ENCODE assay signal across 28 cellular contexts in genomic region chr11:95918720-95919119, GRCh38.
"Had no signal": no experiment of that assay in that cellular context is flagged by ENCODE, and none has a peak within 500 bp of the region (broad histone marks: within the 10 kb centered on the region; RNA-seq: fewer than 3 reads in every experiment).

No MANE protein-coding gene starts in this region.

- H3K9me2 ChIP-seq: SK-N-SH had no signal

- H3K27me3 ChIP-seq: brain microvascular endothelial cell, Peyer's patch, SJSA1 had no signal

- FAIRE-seq: TTC549 had no signal

- DNase-seq: activated CD4-positive, alpha-beta memory T cell treated with anti-CD3 and anti-CD28 coated beads, Interleukin-2, amount 10 ng/mL, durations not matched to agents 7 days and 5 days; activated CD4-positive, alpha-beta T cell treated with anti-CD3 and anti-CD28 coated beads for 1 hour; activated CD4-positive, alpha-beta T cell treated with anti-CD3 and anti-CD28 coated beads for 48 hours; activated CD4-positive, CD25-positive, alpha-beta regulatory T cell; activated CD8-positive, alpha-beta memory T cell treated with anti-CD3 and anti-CD28 coated beads for 24 hours; activated CD8-positive, alpha-beta memory T cell treated with anti-CD3 and anti-CD28 coated beads, Interleukin-2, amount 10 ng/mL, durations not matched to agents 7 days and 5 days; activated CD8-positive, alpha-beta memory T cell treated with anti-CD3 and anti-CD28 coated beads, Interleukin-2, amount 50 U/mL, for 48 hours; activated effector memory CD4-positive, alpha-beta T cell treated with Interleukin-2 at 50 U/mL for 16 hours; activated naive CD4-positive, alpha-beta T cell treated with anti-CD3 and anti-CD28 coated beads, Interleukin-2, amount 10 ng/mL, durations not matched to agents 7 days and 5 days; activated naive CD8-positive, alpha-beta T cell treated with anti-CD3 and anti-CD28 coated beads, Interleukin-2, amount 50 U/mL, for 24 hours; activated T-cell treated with anti-CD3 and anti-CD28 coated beads, Interleukin-2, amount 50 U/mL, for 48 hours; aorta; brain microvascular endothelial cell; NCI-H1048; NCI-H1105 treated with DMSO at 0.1 percent for 48 hours; NCI-H1436; NCI-H1694; NCI-H1930; NCI-H510A; NCI-H748 treated with DMSO at 0.1 percent for 48 hours; NK-92 treated with Interleukin-12 subunit alpha and Interleukin-12 subunit beta, amount 100 ng/mL, for 24 hours; PC-3; Peyer's patch; RPMI8226; SHP77 treated with DMSO at 0.1 percent for 48 hours; SK-N-SH had no signal

- H3K9ac ChIP-seq: SK-N-SH had no signal

- ATAC-seq: activated CD8-positive, alpha-beta memory T cell treated with anti-CD3 and anti-CD28 coated beads, Interleukin-2, amount 10 ng/mL, durations not matched to agents 7 days and 5 days; activated naive CD8-positive, alpha-beta T cell treated with anti-CD3 and anti-CD28 coated beads, Interleukin-2, amount 50 U/mL, for 24 hours; PC-3 had no signal

- H3K27ac ChIP-seq: brain microvascular endothelial cell, Peyer's patch, SJSA1 had no signal

- H3K36me3 ChIP-seq: brain microvascular endothelial cell, Peyer's patch had no signal

- H3K9me3 ChIP-seq: Peyer's patch, SJSA1, SK-N-SH had no signal

- H3K4me2 ChIP-seq: SK-N-SH had no signal

- H3K4me3 ChIP-seq: Peyer's patch, SJSA1 had no signal
